In the genomic region with DNA sequence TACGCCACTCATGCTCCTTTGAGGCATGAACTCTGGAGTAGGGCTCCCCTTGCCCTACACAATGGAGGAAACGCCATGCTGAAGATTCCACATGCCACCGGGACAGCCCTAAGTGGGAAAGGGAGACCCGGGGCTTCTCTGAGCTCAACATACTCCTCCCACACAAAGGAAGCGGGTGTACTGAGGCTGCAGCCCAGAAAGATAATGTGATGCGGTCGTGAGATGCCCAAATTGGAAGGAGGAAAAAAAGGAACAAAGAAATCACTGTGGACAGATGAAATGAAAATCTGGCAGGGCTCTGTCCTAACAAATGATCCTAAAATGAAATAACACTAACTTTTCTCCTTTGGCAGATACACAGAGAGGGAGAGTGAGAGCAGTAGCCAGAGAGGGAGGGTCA, we compare ENCODE assay signal across 15 cellular contexts.
DNase-seq lines count a peak whose midpoint lies in the region; ATAC-seq lines count a peak whose summit lies in the region.
"Had no signal": no experiment of that assay in that cellular context is flagged by ENCODE, and none has a peak within 500 bp of the region (broad histone marks: within the 10 kb centered on the region; RNA-seq: fewer than 3 reads in every experiment).

No MANE protein-coding gene starts in this region.

- H3K9ac ChIP-seq in mesenchymal stem cell (ENCODE audit: low read length), result no peak overlapping the region

- H3K36me3 ChIP-seq in mesenchymal stem cell (ENCODE audit: control insufficient read depth in 1 of 2, insufficient read depth in 2 of 2, low read depth in 1 of 2, low read length in 2 of 2), result peaks cover 0 to 4% of the 10 kb centered on the region in 2 experiments
- H3K36me3 ChIP-seq: HAP-1 had no signal

- no peak overlapping the region for H4K8ac ChIP-seq in mesenchymal stem cell (ENCODE audit: low read length)

- WGBS in mesenchymal stem cell, result 92% methylated on average over 4 of the region's 7 CpGs

- no peak overlapping the region for H2BK12ac ChIP-seq in mesenchymal stem cell (ENCODE audit: low read length in 2 of 2)

- no peak overlapping the region for H3K4ac ChIP-seq in mesenchymal stem cell (ENCODE audit: low read depth in 1 of 2, low read length in 2 of 2)

- no peak for ATAC-seq in sciatic nerve
- ATAC-seq in GM19463 (IDR thresholded peaks at IDR 0.05; ENCODE audit: unreplicated experiment), result no peak
- ATAC-seq: GM12878 had no signal

- no peaks in the 10 kb centered on the region for H3K27me3 ChIP-seq in mesenchymal stem cell (ENCODE audit: control insufficient read depth in 1 of 2, insufficient read depth in 1 of 2, low read length in 2 of 2)

- no peaks in the 10 kb centered on the region for H3K4me1 ChIP-seq in mesenchymal stem cell (ENCODE audit: control insufficient read depth, insufficient read depth, low read depth, low read length)
- H3K4me1 ChIP-seq: Caco-2, HAP-1 had no signal

- peaks cover 5% of the 10 kb centered on the region for H3K79me1 ChIP-seq in mesenchymal stem cell (replicated peaks; ENCODE audit: low read length, poor library complexity, severe bottlenecking)

- no peaks in the 10 kb centered on the region for H3K9me3 ChIP-seq in mesenchymal stem cell (ENCODE audit: control insufficient read depth, low read length)
- H3K9me3 ChIP-seq: Caco-2, HAP-1 had no signal

- H3K18ac ChIP-seq in mesenchymal stem cell (ENCODE audit: low read depth in 1 of 2, low read length in 2 of 2), result no peak overlapping the region

- H3K27ac ChIP-seq in mesenchymal stem cell (ENCODE audit: low read length, poor library complexity, severe bottlenecking), result no peak overlapping the region

- in situ Hi-C loops in SK-MEL-5 (cut with HindIII; ENCODE audit: low pct_unique_long_range_greater_than_20kb, low sequenced_read_pairs), result no loop called here

- no peak overlapping the region for H3K4me3 ChIP-seq in mesenchymal stem cell (ENCODE audit: insufficient read depth in 1 of 2, low read depth in 1 of 2, low read length in 2 of 2)
- H3K4me3 ChIP-seq: GM12878, HAP-1 had no signal

- H3K23ac ChIP-seq in mesenchymal stem cell (ENCODE audit: low read length in 2 of 2), result no peak overlapping the region

- H4K91ac ChIP-seq in mesenchymal stem cell (ENCODE audit: low read length), result peak overlapping the region; percentile 1

- no peak overlapping the region for H2AFZ ChIP-seq in mesenchymal stem cell (ENCODE audit: low read depth, low read length)

- no peak overlapping the region for H2AK5ac ChIP-seq in mesenchymal stem cell (ENCODE audit: low read length, severe bottlenecking)

- DNase-seq in COLO829 (ENCODE audit: low spot score), result peak; percentile 56
- peak; percentile 14 for DNase-seq in SK-MEL-5 (ENCODE audit: low read depth, low spot score)
- DNase-seq in mesenchymal stem cell, result no peak
- DNase-seq in sciatic nerve (ENCODE audit: low spot score), result peak; percentile 27
- no peak for DNase-seq in NK-92 (lab: John Stamatoyannopoulos, UW; ENCODE audit: unreplicated experiment)
- DNase-seq: C1 segment of cervical spinal cord; Caco-2; CD4-positive, alpha-beta memory T cell; DMS153; DND-41; GOT3; HFFc6 had no signal

- H2BK5ac ChIP-seq in mesenchymal stem cell (ENCODE audit: low read depth, low read length, poor library complexity, severe bottlenecking), result no peak overlapping the region

- H3K4me2 ChIP-seq in mesenchymal stem cell (ENCODE audit: low read length, poor library complexity, severe bottlenecking), result no peak overlapping the region

- no peak overlapping the region for H2BK120ac ChIP-seq in mesenchymal stem cell (ENCODE audit: low read depth, low read length)

- no peak overlapping the region for H3K14ac ChIP-seq in mesenchymal stem cell (ENCODE audit: low read length in 2 of 2)

- H2BK15ac ChIP-seq in mesenchymal stem cell (ENCODE audit: low read depth, poor library complexity, severe bottlenecking), result no peak overlapping the region

- intact Hi-C loops in sciatic nerve (cut with DNase I), result no loop called here

Comparison
In these comparisons a context has a peak if more than half of its experiments do, and no peak if none do; other contexts are left out.
1. DNase-seq: peak in COLO829 (single experiment), SK-MEL-5 (single experiment) and sciatic nerve (single experiment); none in mesenchymal stem cell (single experiment) and NK-92 (single experiment).